In the genomic region with DNA sequence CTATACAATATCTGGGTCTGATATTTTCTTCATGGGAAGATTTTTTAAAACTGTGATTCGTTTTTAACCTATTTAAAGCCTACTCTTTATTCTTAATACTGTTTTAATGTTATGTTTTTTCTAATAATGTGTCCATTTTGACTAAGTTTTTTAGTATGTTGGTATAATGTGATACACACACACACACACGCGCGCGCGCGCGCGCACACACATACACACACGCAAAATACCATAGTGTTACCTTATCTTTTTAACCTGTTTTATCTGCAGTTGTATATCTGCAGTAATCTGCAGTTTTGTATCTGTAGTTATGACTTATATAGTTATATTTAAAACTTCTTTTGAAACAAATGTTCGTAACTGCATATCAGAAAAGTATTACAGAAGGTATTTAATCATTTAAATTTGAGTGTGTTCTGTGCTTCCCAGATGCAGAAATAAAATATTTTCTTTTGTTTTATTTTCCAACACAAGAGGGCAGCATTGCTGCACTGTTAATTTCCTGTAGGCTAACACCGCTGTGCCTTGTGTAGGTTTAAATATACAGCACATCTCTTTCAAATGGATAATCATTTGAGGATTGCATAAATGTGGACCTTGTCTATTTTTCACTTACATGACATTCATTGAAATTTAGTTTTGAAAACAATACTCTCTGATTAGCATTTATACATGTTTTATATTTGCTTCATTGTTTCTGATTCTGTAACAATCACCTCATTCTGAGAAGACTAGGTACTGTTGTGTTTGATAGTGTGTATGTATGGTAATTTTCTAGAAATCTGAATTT, we compare ENCODE assay signal across 8 cellular contexts.
DNase-seq lines count a peak whose midpoint lies in the region; ATAC-seq and TF ChIP-seq lines count a peak whose summit lies in the region.

No MANE protein-coding gene starts in this region.

- no peaks in the 10 kb centered on the region for H3K27me3 Mint-ChIP-seq in effector memory CD8-positive, alpha-beta T cell

- H3K36me3 Mint-ChIP-seq in effector memory CD8-positive, alpha-beta T cell (ENCODE audit: insufficient read depth): no peaks in the 10 kb centered on the region

- no peaks in the 10 kb centered on the region for H3K9me3 ChIP-seq in mucosa of descending colon

- H3K27ac Mint-ChIP-seq in effector memory CD8-positive, alpha-beta T cell: no peak overlapping the region

- H3K4me1 ChIP-seq in mucosa of descending colon (ENCODE audit: low read depth): peaks cover 4% of the 10 kb centered on the region

- TF ChIP-seq CTCF in mucosa of descending colon (IDR thresholded peaks at IDR 0.05): peak; percentile 51

- H3K4me1 Mint-ChIP-seq in effector memory CD8-positive, alpha-beta T cell (ENCODE audit: low read depth in 2 of 2): no peaks in the 10 kb centered on the region

- peak; percentile 48 to 64 for ATAC-seq in activated CD4-positive, CD25-positive, alpha-beta regulatory T cell treated with anti-CD3 and anti-CD28 coated beads, Interleukin-2, amount 50 U/mL, for 24 hours
- ATAC-seq in GM19468 (IDR thresholded peaks at IDR 0.05; ENCODE audit: extremely low read depth, unreplicated experiment) (peak; percentile 42), mucosa of descending colon (peak; percentile 54)
- peak; percentile 69 for ATAC-seq in effector memory CD8-positive, alpha-beta T cell (replicated peaks)

- H3K4me3 Mint-ChIP-seq in effector memory CD8-positive, alpha-beta T cell: no peak overlapping the region

- H3K4me3 ChIP-seq in mucosa of descending colon: no peak overlapping the region

- no peak for DNase-seq in activated CD4-positive, CD25-positive, alpha-beta regulatory T cell treated with anti-CD3 and anti-CD28 coated beads, Interleukin-2, amount 50 U/mL, for 72 hours
- DNase-seq in LHCN-M2 (ENCODE audit: low read depth) (peak; percentile 53), SHP77 treated with DMSO at 0.1 percent for 48 hours (lab: John Stamatoyannopoulos, UW) (peak; percentile 51), mucosa of descending colon (peak in 1 of 3 donors; percentile 38), GOT3 (lab: John Stamatoyannopoulos, UW) (no peak)
- peak; percentile 19 to 28 (median 21) for DNase-seq in effector memory CD8-positive, alpha-beta T cell

- H3K36me3 ChIP-seq in mucosa of descending colon (ENCODE audit: low read depth): no peaks in the 10 kb centered on the region

- H3K9me3 Mint-ChIP-seq in effector memory CD8-positive, alpha-beta T cell: no peaks in the 10 kb centered on the region

- intact Hi-C loops in mucosa of descending colon (cut with DNase I, micrococcal nuclease): loop anchor here (1.0 to 10.0 kb wide), 3 partner anchors 284 to 496 kb away; no protein-coding TSS in a partner anchor

Comparison
In these comparisons a context has a peak if more than half of its experiments do, and no peak if none do; other contexts are left out.
1. DNase-seq: peak in LHCN-M2 (single experiment), SHP77 treated with DMSO at 0.1 percent for 48 hours (single experiment) and effector memory CD8-positive, alpha-beta T cell (3 of 3); none in activated CD4-positive, CD25-positive, alpha-beta regulatory T cell treated with anti-CD3 and anti-CD28 coated beads, Interleukin-2, amount 50 U/mL, for 72 hours (single experiment) and GOT3 (single experiment).
2. Peak in every context shown above with its lines, with median percentiles within 50 percentile points of each other: ATAC-seq.